ENCODE assay signal across 25 cellular contexts in the genomic region with DNA sequence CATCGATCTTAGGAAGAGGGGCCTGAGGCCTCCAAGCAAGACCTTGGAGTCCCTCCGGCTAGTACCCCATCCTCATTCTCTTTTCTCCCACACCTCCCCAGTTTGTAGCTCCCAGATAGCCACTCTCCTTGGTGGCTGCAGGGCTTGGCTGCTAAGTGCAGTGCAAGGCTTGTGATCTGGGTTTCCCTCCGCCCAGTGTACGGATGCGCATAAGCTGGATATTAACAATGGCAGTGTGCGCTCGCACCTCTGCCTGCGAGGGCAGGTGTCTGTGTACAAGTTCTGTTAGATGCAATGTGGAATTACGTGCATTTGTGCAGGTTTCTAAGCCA.
DNase-seq lines count a peak whose midpoint lies in the region; ATAC-seq and TF ChIP-seq lines count a peak whose summit lies in the region.
"Had no signal": no experiment of that assay in that cellular context is flagged by ENCODE, and none has a peak within 500 bp of the region (broad histone marks: within the 10 kb centered on the region; RNA-seq: fewer than 3 reads in every experiment).

No MANE protein-coding gene starts in this region.

- peaks cover 92% of the 10 kb centered on the region for H3K27me3 Mint-ChIP-seq in nephron progenitor cell (ENCODE audit: low read depth, poor library complexity)
- peaks cover 3% of the 10 kb centered on the region for H3K27me3 Mint-ChIP-seq in osteocyte (ENCODE audit: unreplicated experiment)
- H3K27me3 Mint-ChIP-seq in activated naive CD4-positive, alpha-beta T cell treated with anti-CD3 and anti-CD28 coated beads, Interleukin-2, amount 10 ng/mL, durations not matched to agents 7 days and 5 days = peaks cover 82% of the 10 kb centered on the region
- peaks cover 26 to 52% of the 10 kb centered on the region in 2 donors for H3K27me3 Mint-ChIP-seq in T-cell

- in situ Hi-C loops in GM13976 (cut with MboI; ENCODE audit: low sequenced_read_pairs, unreplicated experiment) = no loop called here

- no peak for ATAC-seq in T-cell (replicated peaks in 1 of 4)
- ATAC-seq: K562, Panc1 had no signal

- peaks cover 47% of the 10 kb centered on the region for H3K4me1 ChIP-seq in HUES6 (ENCODE audit: control insufficient read depth, insufficient read depth, low read length)
- H3K4me1 ChIP-seq: Caco-2 had no signal

- H3K27ac ChIP-seq in HUES6 (ENCODE audit: low read depth, low read length) = no peak overlapping the region
- peak overlapping the region; percentile 79 for H3K27ac ChIP-seq in substantia nigra (ENCODE audit: low read depth, low read length, poor library complexity, severe bottlenecking)
- H3K27ac ChIP-seq: BLaER1 had no signal

- H3K9me3 ChIP-seq in HUES6 (ENCODE audit: control insufficient read depth, insufficient read depth, low read depth, low read length) = no peaks in the 10 kb centered on the region
- H3K9me3 ChIP-seq: BLaER1, Caco-2, SK-N-SH had no signal

- peak overlapping the region; percentile 2 for H3K4me3 Mint-ChIP-seq in nephron progenitor cell
- H3K4me3 Mint-ChIP-seq in osteocyte (ENCODE audit: unreplicated experiment) = no peak overlapping the region
- H3K4me3 Mint-ChIP-seq in activated naive CD4-positive, alpha-beta T cell treated with anti-CD3 and anti-CD28 coated beads, Interleukin-2, amount 10 ng/mL, durations not matched to agents 7 days and 5 days = no peak overlapping the region
- no peak overlapping the region for H3K4me3 Mint-ChIP-seq in T-cell
- H3K4me3 Mint-ChIP-seq: CD4-positive, alpha-beta T cell had no signal

- DNase-seq in ecto neural progenitor cell (ENCODE audit: low spot score) = peak; percentile 57
- DNase-seq in nephron progenitor cell = no peak
- DNase-seq in substantia nigra (lab: John Stamatoyannopoulos, UW) = peak in 1 of 49 donors; percentile 14
- no peak for DNase-seq in GM13976 (ENCODE audit: low spot score)
- DNase-seq in osteocyte (ENCODE audit: extremely low spot score, unreplicated experiment) = no peak
- no peak for DNase-seq in activated naive CD4-positive, alpha-beta T cell treated with anti-CD3 and anti-CD28 coated beads, Interleukin-2, amount 10 ng/mL, durations not matched to agents 7 days and 5 days
- DNase-seq in T-cell = no peak
- DNase-seq: Caco-2; CD4-positive, alpha-beta T cell; DMS 273 treated with DMSO at 0.1 percent for 48 hours; DMS79 treated with DMSO at 0.1 percent for 48 hours; MM.1S; NCI-H1092; NCI-H1436; NCI-H2029; NCI-H2227 treated with DMSO at 0.1 percent for 48 hours; NCI-H510A; NCI-H774; NK-92 treated with Interleukin-12 subunit alpha and Interleukin-12 subunit beta, amount 100 ng/mL, for 24 hours; SIG-M5 had no signal

- no peak overlapping the region for H3K9ac ChIP-seq in HUES6 (ENCODE audit: low read length)
- H3K9ac ChIP-seq: BLaER1, SK-N-SH had no signal

- no peak overlapping the region for H3K27ac Mint-ChIP-seq in nephron progenitor cell
- H3K27ac Mint-ChIP-seq in osteocyte (ENCODE audit: unreplicated experiment) = no peak overlapping the region
- no peak overlapping the region for H3K27ac Mint-ChIP-seq in activated naive CD4-positive, alpha-beta T cell treated with anti-CD3 and anti-CD28 coated beads, Interleukin-2, amount 10 ng/mL, durations not matched to agents 7 days and 5 days
- no peak overlapping the region for H3K27ac Mint-ChIP-seq in T-cell
- H3K27ac Mint-ChIP-seq: CD4-positive, alpha-beta T cell had no signal

- H3K4me3 ChIP-seq in HUES6 (ENCODE audit: low read depth, low read length) = peak overlapping the region; percentile 22; the same call in 1 of the 2 replicates
- H3K4me3 ChIP-seq: BLaER1, K562 had no signal

- H3K9me3 Mint-ChIP-seq in nephron progenitor cell (no peaks in the 10 kb centered on the region), osteocyte (ENCODE audit: unreplicated experiment) (no peaks in the 10 kb centered on the region), T-cell (no peaks in the 10 kb centered on the region)
- H3K9me3 Mint-ChIP-seq in activated naive CD4-positive, alpha-beta T cell treated with anti-CD3 and anti-CD28 coated beads, Interleukin-2, amount 10 ng/mL, durations not matched to agents 7 days and 5 days = no peaks in the 10 kb centered on the region
- H3K9me3 Mint-ChIP-seq: CD4-positive, alpha-beta T cell had no signal

- POLR2A ChIA-PET in T-cell (lab: Charles Lee) = no interaction called here

- peaks cover 100% of the 10 kb centered on the region for H3K27me3 ChIP-seq in HUES6 (ENCODE audit: control insufficient read depth, insufficient read depth, low read length)

- no peaks in the 10 kb centered on the region for H3K36me3 Mint-ChIP-seq in nephron progenitor cell (ENCODE audit: low read depth)
- H3K36me3 Mint-ChIP-seq in osteocyte (ENCODE audit: unreplicated experiment) = no peaks in the 10 kb centered on the region
- no peaks in the 10 kb centered on the region for H3K36me3 Mint-ChIP-seq in activated naive CD4-positive, alpha-beta T cell treated with anti-CD3 and anti-CD28 coated beads, Interleukin-2, amount 10 ng/mL, durations not matched to agents 7 days and 5 days
- H3K36me3 Mint-ChIP-seq in T-cell = no peaks in the 10 kb centered on the region

- CTCF ChIA-PET in activated naive CD4-positive, alpha-beta T cell treated with anti-CD3 and anti-CD28 coated beads, Interleukin-2, amount 10 ng/mL, durations not matched to agents 7 days and 5 days (lab: Charles Lee) = no interaction called here
- CTCF ChIA-PET in T-cell (lab: Charles Lee) = no interaction called here

- no peak for TF ChIP-seq CTCF in nephron progenitor cell (IDR thresholded peaks at IDR 0.05)
- no peak for TF ChIP-seq CTCF in GM13976 (IDR thresholded peaks at IDR 0.05; ENCODE audit: borderline replicate concordance, control extremely low read depth, extremely low read depth, insufficient read depth, missing control alignments)
- TF ChIP-seq CTCF in osteocyte (IDR thresholded peaks at IDR 0.05) = no peak

- no peaks in the 10 kb centered on the region for H3K36me3 ChIP-seq in HUES6 (ENCODE audit: control insufficient read depth, insufficient read depth, low read length)
- H3K36me3 ChIP-seq: BLaER1 had no signal

- H3K4me1 Mint-ChIP-seq in nephron progenitor cell (peaks cover 69% of the 10 kb centered on the region), osteocyte (ENCODE audit: unreplicated experiment) (no peaks in the 10 kb centered on the region), T-cell (peaks cover 11 to 20% (median 16%) of the 10 kb centered on the region in 3 donors)
- peaks cover 16% of the 10 kb centered on the region for H3K4me1 Mint-ChIP-seq in activated naive CD4-positive, alpha-beta T cell treated with anti-CD3 and anti-CD28 coated beads, Interleukin-2, amount 10 ng/mL, durations not matched to agents 7 days and 5 days
